Comparison of ENCODE assay signal across 2 cellular contexts in genomic region chr7:28045592-28045991, GRCh38.
TF ChIP-seq lines count a peak whose summit lies in the region.

No MANE protein-coding gene starts in this region.

TF ChIP-seq in WTC11, 78 proteins besides CTCF, POLR2A, EP300 and RAD21:
- peak; percentile 91 for TF ChIP-seq ZNF121 (CRISPR knock-in tag; IDR thresholded peaks at IDR 0.05)
- TF ChIP-seq STAT6 (CRISPR knock-in tag; conservative IDR thresholded peaks at IDR 0.05; ENCODE audit: low read depth): no peak
- no peak for TF ChIP-seq ZNF671 (CRISPR knock-in tag; IDR thresholded peaks at IDR 0.05)
- no peak for TF ChIP-seq JAZF1 (CRISPR knock-in tag; IDR thresholded peaks at IDR 0.05)
TF ChIP-seq in WTC11: peak in this region for 1.

TF ChIP-seq in HepG2, 621 proteins besides CTCF, POLR2A, EP300 and RAD21:
- TF ChIP-seq TMF1 (CRISPR knock-in tag; IDR thresholded peaks at IDR 0.05; ENCODE audit: low read depth): no peak
- TF ChIP-seq HIVEP1 (CRISPR knock-in tag; IDR thresholded peaks at IDR 0.05): no peak
- no peak for TF ChIP-seq SRSF9 (IDR thresholded peaks at IDR 0.05; ENCODE audit: borderline replicate concordance, insufficient read depth, low read depth, low read length, poor library complexity, severe bottlenecking)
- no peak for TF ChIP-seq CHD4 (IDR thresholded peaks at IDR 0.05; ENCODE audit: borderline replicate concordance, low read length)
- TF ChIP-seq, protein P1, sequence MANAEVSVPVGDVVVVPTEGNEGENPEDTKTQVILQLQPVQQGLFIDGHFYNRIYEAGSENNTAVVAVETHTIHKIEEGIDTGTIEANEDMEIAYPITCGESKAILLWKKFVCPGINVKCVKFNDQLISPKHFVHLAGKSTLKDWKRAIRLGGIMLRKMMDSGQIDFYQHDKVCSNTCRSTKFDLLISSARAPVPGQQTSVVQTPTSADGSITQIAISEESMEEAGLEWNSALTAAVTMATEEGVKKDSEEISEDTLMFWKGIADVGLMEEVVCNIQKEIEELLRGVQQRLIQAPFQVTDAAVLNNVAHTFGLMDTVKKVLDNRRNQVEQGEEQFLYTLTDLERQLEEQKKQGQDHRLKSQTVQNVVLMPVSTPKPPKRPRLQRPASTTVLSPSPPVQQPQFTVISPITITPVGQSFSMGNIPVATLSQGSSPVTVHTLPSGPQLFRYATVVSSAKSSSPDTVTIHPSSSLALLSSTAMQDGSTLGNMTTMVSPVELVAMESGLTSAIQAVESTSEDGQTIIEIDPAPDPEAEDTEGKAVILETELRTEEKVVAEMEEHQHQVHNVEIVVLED (CRISPR knock-in tag; IDR thresholded peaks at IDR 0.05; ENCODE audit: borderline replicate concordance): no peak
- TF ChIP-seq CC2D1A (CRISPR knock-in tag; IDR thresholded peaks at IDR 0.05): no peak
- no peak for TF ChIP-seq TCF7L2 (IDR thresholded peaks at IDR 0.05; ENCODE audit: low read depth, low read length)
